In the genomic region with DNA sequence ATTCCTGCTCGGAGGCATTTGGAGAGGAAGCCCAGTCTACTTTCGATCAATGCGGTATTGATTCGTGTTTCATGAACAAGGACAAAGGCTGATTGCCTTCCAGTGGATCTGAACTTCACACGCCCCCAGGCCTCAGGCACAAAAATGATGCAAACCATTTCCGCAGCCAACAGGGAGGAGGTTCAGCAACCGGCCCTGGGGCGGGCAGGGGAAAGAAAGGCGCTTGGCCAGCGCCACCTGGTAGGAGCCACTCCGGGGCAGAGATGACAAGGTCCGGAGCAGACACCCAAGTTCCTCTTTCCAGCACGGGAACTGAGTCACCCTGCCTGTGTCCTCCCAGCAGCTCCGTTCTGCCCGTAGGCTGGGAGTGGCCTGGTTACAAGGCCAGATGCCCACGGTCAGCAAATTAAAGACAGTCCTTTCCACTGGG, we compare ENCODE assay signal across 8 cellular contexts.
DNase-seq lines count a peak whose midpoint lies in the region; ATAC-seq and TF ChIP-seq lines count a peak whose summit lies in the region.

No MANE protein-coding gene starts in this region.

- DNase-seq in ELF-1 (ENCODE audit: low read depth, low spot score) (peak; percentile 82), NCI-H146 (lab: John Stamatoyannopoulos, UW) (peak; percentile 76), dorsolateral prefrontal cortex (peak in 7 of 10 donors; percentile 58 to 81 (median 61)), NCI-H1105 (lab: John Stamatoyannopoulos, UW) (no peak)
- no peak for DNase-seq in activated T-cell treated with anti-CD3 and anti-CD28 coated beads, Interleukin-2, amount 50 U/mL, for 72 hours

- ATAC-seq in HG03159 (IDR thresholded peaks at IDR 0.05; ENCODE audit: unreplicated experiment), result no peak
- ATAC-seq in HG03521 (IDR thresholded peaks at IDR 0.05; ENCODE audit: unreplicated experiment), result no peak
- no peak for ATAC-seq in activated T-cell treated with anti-CD3 and anti-CD28 coated beads, Interleukin-2, amount 50 U/mL, for 72 hours (replicated peaks in 1 of 2)

- peak in 9 of 56 donors; percentile 6 to 38 (median 13) for TF ChIP-seq CTCF in dorsolateral prefrontal cortex (IDR thresholded peaks at IDR 0.05 in 54 of 56, conservative IDR thresholded peaks at IDR 0.05 in 2 of 56; ENCODE audit: low read depth in 1 of 56, partially characterized antibody in 56 of 56)

- H3K9me3 ChIP-seq in muscle layer of duodenum (ENCODE audit: control insufficient read depth in 1 of 2, low read length in 2 of 2), result no peaks in the 10 kb centered on the region

- H3K27me3 ChIP-seq in dorsolateral prefrontal cortex, result no peaks in the 10 kb centered on the region
- H3K27me3 ChIP-seq in muscle layer of duodenum (ENCODE audit: low read depth, low read length), result no peaks in the 10 kb centered on the region

- no peaks in the 10 kb centered on the region for H3K9me3 Mint-ChIP-seq in activated T-cell treated with anti-CD3 and anti-CD28 coated beads, Interleukin-2, amount 50 U/mL, for 72 hours

- H3K36me3 Mint-ChIP-seq in activated T-cell treated with anti-CD3 and anti-CD28 coated beads, Interleukin-2, amount 50 U/mL, for 72 hours (ENCODE audit: insufficient read depth in 2 of 2), result no peaks in the 10 kb centered on the region

- H3K4me3 Mint-ChIP-seq in activated T-cell treated with anti-CD3 and anti-CD28 coated beads, Interleukin-2, amount 50 U/mL, for 72 hours, result no peak overlapping the region

- H3K4me3 ChIP-seq in dorsolateral prefrontal cortex (peak overlapping the region in 3 of 59 donors; percentile 2 to 9 (median 7)), muscle layer of duodenum (ENCODE audit: low read depth in 1 of 2, low read length in 2 of 2) (no peak overlapping the region)

- intact Hi-C loops in dorsolateral prefrontal cortex (cut with DNase I), result no loop called here

- H3K4me1 ChIP-seq in muscle layer of duodenum (ENCODE audit: control insufficient read depth in 1 of 2, insufficient read depth in 2 of 2, low read length in 2 of 2), result peaks cover 5% of the 10 kb centered on the region in 2 donors

- H3K27ac ChIP-seq in dorsolateral prefrontal cortex (peak overlapping the region in 58 of 59 donors; percentile 7 to 90 (median 79)), muscle layer of duodenum (ENCODE audit: low read length) (peak overlapping the region; percentile 58)

- no peaks in the 10 kb centered on the region for H3K4me1 Mint-ChIP-seq in activated T-cell treated with anti-CD3 and anti-CD28 coated beads, Interleukin-2, amount 50 U/mL, for 72 hours (ENCODE audit: low read depth)

- H3K36me3 ChIP-seq in muscle layer of duodenum (ENCODE audit: control insufficient read depth in 1 of 2, insufficient read depth in 2 of 2, low read length in 2 of 2), result no peaks in the 10 kb centered on the region

- H3K27me3 Mint-ChIP-seq in activated T-cell treated with anti-CD3 and anti-CD28 coated beads, Interleukin-2, amount 50 U/mL, for 72 hours (ENCODE audit: low read depth), result peaks cover 10% of the 10 kb centered on the region

- H3K27ac Mint-ChIP-seq in activated T-cell treated with anti-CD3 and anti-CD28 coated beads, Interleukin-2, amount 50 U/mL, for 72 hours, result no peak overlapping the region

Comparison
In these comparisons a context has a peak if more than half of its experiments do, and no peak if none do; other contexts are left out.
1. DNase-seq: peak in ELF-1 (single experiment), NCI-H146 (single experiment) and dorsolateral prefrontal cortex (7 of 10); none in NCI-H1105 (single experiment) and activated T-cell treated with anti-CD3 and anti-CD28 coated beads, Interleukin-2, amount 50 U/mL, for 72 hours (0 of 2).